Comparison of ENCODE assay signal across 8 cellular contexts in the genomic region with DNA sequence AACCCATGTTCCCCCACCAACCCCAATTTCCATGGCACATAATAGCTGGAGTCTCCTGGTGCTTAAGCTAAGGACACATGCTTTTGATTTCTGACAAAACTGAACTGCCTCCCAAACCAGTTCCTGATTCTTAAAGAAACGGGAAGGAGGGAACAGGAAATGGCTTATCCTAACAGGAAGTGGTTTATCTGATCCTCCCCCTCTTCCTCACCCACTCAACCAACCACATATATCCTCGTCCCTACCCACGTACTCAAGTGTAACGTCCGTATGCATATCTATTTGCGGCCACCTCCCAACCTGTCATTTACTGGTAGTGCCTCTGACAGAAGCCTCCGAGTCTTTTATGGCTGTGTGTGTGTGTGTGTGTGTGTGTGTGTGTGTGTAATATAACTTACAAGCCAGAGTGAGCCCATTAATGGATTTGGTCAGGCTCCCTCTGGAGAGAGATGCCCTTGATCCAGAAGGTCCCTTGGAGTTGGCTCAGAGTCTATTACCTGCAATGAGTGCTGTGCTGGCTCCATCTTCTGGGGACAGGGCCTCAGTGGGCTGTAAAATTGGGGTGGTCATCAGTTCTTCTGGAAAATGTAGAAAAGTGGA. TPM values are rescaled to one million over a fixed set of nuclear protein-coding genes. Genes with fewer than 3 reads are reported as not detected.
A peak's percentile ranks its signal among the peaks of the same experiment; 100 is the strongest.
DNase-seq lines count a peak whose midpoint lies in the region; ATAC-seq, FAIRE-seq and TF ChIP-seq lines count a peak whose summit lies in the region.

No MANE protein-coding gene starts in this region.

- H3K27me3 Mint-ChIP-seq in T-cell (no peaks in the 10 kb centered on the region), osteocyte (ENCODE audit: unreplicated experiment) (no peaks in the 10 kb centered on the region)

- 0 out of 2 replicates have a peak overlapping the region, but pooled peaks have one; percentile 31 for H2AFZ ChIP-seq in GM23248

- H3K4me3 ChIP-seq in A549 (no peak overlapping the region), GM23248 (no peak overlapping the region)

- no peaks in the 10 kb centered on the region for H3K4me1 ChIP-seq in A549
- peaks cover 15% of the 10 kb centered on the region for H3K4me1 ChIP-seq in GM23248 (ENCODE audit: insufficient read depth)

- peaks cover 22% of the 10 kb centered on the region; the same call in 1 of the 2 replicates for H3F3A ChIP-seq in GM23248 (ENCODE audit: insufficient read depth)

- no peaks in the 10 kb centered on the region for H4K20me1 ChIP-seq in GM23248 (ENCODE audit: insufficient read depth)

- no peak for FAIRE-seq in A549 (lab: Jason Lieb, UNC)

- ATAC-seq in A549 (peak; percentile 40 to 44; a peak in 4 of 6 replicates), T-cell (replicated peaks in 1 of 4) (peak; percentile 56 to 80 (median 60)), esophagus mucosa (peak; percentile 17), GM21723 (IDR thresholded peaks at IDR 0.05; ENCODE audit: unreplicated experiment) (no peak)

- WGBS in A549 (ENCODE audit: missing lambda C conversion rate), result 86% methylated on average over 7 of the region's 7 CpGs
- 55% methylated on average over 7 of the region's 7 CpGs for WGBS in GM23248 (ENCODE audit: low coverage in 1 of 2, low lambda C conversion rate in 2 of 2, missing lambda C conversion rate in 2 of 2), 2 experiments

- H3K9ac ChIP-seq in GM23248, result peak overlapping the region; percentile 21; the same call in 1 of the 2 replicates

- in situ Hi-C loops in GM23248 (cut with MboI), result no loop called here

- no peak for TF ChIP-seq EP300 in A549 (IDR thresholded peaks at IDR 0.05)

- TF ChIP-seq POLR2A in A549 (IDR thresholded peaks at IDR 0.05; ENCODE audit: low read length), result no peak

- H3K27ac Mint-ChIP-seq in T-cell (peak overlapping the region; percentile 83 to 85), osteocyte (ENCODE audit: unreplicated experiment) (peak overlapping the region; percentile 15)

- H3K9me3 Mint-ChIP-seq in T-cell (no peaks in the 10 kb centered on the region), osteocyte (ENCODE audit: unreplicated experiment) (no peaks in the 10 kb centered on the region)

- H3K79me2 ChIP-seq in GM23248 (ENCODE audit: insufficient read depth), result peaks cover 73% of the 10 kb centered on the region

- H3K4me3 Mint-ChIP-seq in T-cell (peak overlapping the region in 1 of 3 donors; percentile 29), osteocyte (ENCODE audit: unreplicated experiment) (no peak overlapping the region)

- H3K9me3 ChIP-seq in A549 (no peaks in the 10 kb centered on the region), GM23248 (ENCODE audit: low read depth) (no peaks in the 10 kb centered on the region)

- peaks cover 49% of the 10 kb centered on the region for H3K36me3 ChIP-seq in GM23248 (ENCODE audit: low read depth)

- H3K36me3 Mint-ChIP-seq in T-cell, result peaks cover 23% of the 10 kb centered on the region
- peaks cover 18% of the 10 kb centered on the region for H3K36me3 Mint-ChIP-seq in osteocyte (ENCODE audit: unreplicated experiment)

- H3K27ac ChIP-seq in A549, result no peak overlapping the region
- H3K27ac ChIP-seq in GM23248, result peak overlapping the region; percentile 10; the same call in 1 of the 2 replicates

- TF ChIP-seq CTCF in A549 (IDR thresholded peaks at IDR 0.05), result no peak
- no peak for TF ChIP-seq CTCF in osteocyte (IDR thresholded peaks at IDR 0.05)

- no peaks in the 10 kb centered on the region for H3K9me2 ChIP-seq in GM23248 (ENCODE audit: insufficient read depth)

- no peak overlapping the region for H3K4me2 ChIP-seq in A549
- H3K4me2 ChIP-seq in GM23248 (ENCODE audit: unreplicated experiment), result no peak overlapping the region

- peaks cover 56 to 62% (median 61%) of the 10 kb centered on the region in 3 donors for H3K4me1 Mint-ChIP-seq in T-cell
- H3K4me1 Mint-ChIP-seq in osteocyte (ENCODE audit: unreplicated experiment), result peaks cover 12% of the 10 kb centered on the region

- TF ChIP-seq RAD21 in A549 (conservative IDR thresholded peaks at IDR 0.05 in 1 of 2, IDR thresholded peaks at IDR 0.05 in 1 of 2), result peak in 1 of 2 experiments; percentile 51; a peak in 2 of 5 replicates

- POLR2A ChIA-PET in A549 (lab: Yijun Ruan, JAX), result no interaction called here
- POLR2A ChIA-PET in T-cell (lab: Charles Lee), result interaction anchor here (0.6 to 1.7 kb wide), 2 partner anchors 29 to 33 kb away, joined by 3 to 7 read pairs; partner anchors contain the start of gene POU6F1 (in 1 of the 2)

- CTCF ChIA-PET in A549 (lab: Yijun Ruan, JAX) (interaction anchor here (1.3 to 4.7 kb wide), 4 partner anchors 17 to 421 kb away, joined by 3 to 17 read pairs (median 5); no protein-coding TSS in a partner anchor), T-cell (lab: Charles Lee) (interaction anchor here (0.6 to 1.3 kb wide), 3 partner anchors 16 to 28 kb away, joined by 3 to 12 read pairs (median 3); partner anchors contain the start of gene POU6F1 (in 1 of the 2))

- no peaks in the 10 kb centered on the region for H3K27me3 ChIP-seq in GM23248 (replicated peaks; ENCODE audit: insufficient read depth)

- DNase-seq in A549 (ENCODE audit: low read depth in 1 of 2, low spot score in 1 of 2) (no peak), GM23248 (peak; percentile 21), T-cell (peak in 28 of 34 experiments; percentile 11 to 68 (median 38)), osteocyte (ENCODE audit: extremely low spot score, unreplicated experiment) (no peak), NK-92 (lab: John Stamatoyannopoulos, UW; ENCODE audit: unreplicated experiment) (no peak)
- DNase-seq in activated CD8-positive, alpha-beta memory T cell treated with anti-CD3 and anti-CD28 coated beads, Interleukin-2, amount 50 U/mL, for 4 hours, result no peak

TF ChIP-seq in A549, 52 proteins besides CTCF, POLR2A, EP300 and RAD21:
- no peak for TF ChIP-seq TFCP2L1 (CRISPR knock-in tag; IDR thresholded peaks at IDR 0.05)
- no peak for TF ChIP-seq JUN (IDR thresholded peaks at IDR 0.05)
- no peak for TF ChIP-seq FOSL2 (IDR thresholded peaks at IDR 0.05)
- TF ChIP-seq FOSL2 (CRISPR knock-in tag; IDR thresholded peaks at IDR 0.05), result no peak
TF ChIP-seq in A549: peak in this region for 0.

RNA-seq across cellular contexts. Expression of gene DAZAP2, which starts 7.7 kb away (rescaled TPM):
- polyA plus RNA-seq in A549 (2011; rRNA removed), result 375 and 459 TPM in 2 replicates
- 562 and 808 TPM in 2 replicates for polyA plus RNA-seq in A549 (2012; cell fraction: cytosol; rRNA removed)
- polyA plus RNA-seq in A549 (2012; cell fraction: nucleus; rRNA removed), result 357 and 411 TPM in 2 replicates
- 290 to 304 TPM (median 292 TPM) in 3 replicates for polyA plus RNA-seq in A549 (2017; fragmentation: RNase III; extraction: RNeasy Plus Mini Kit Qiagen cat#74134 plus additional on column Dnase treatment)
- 415 and 549 TPM in 2 replicates for polyA minus RNA-seq in A549 (2011; rRNA and poly(A)+ RNA removed)
- total RNA-seq in GM23248 (2014; rRNA removed; shearing (Covaris generic)), result 145 and 150 TPM in 2 replicates
- polyA plus RNA-seq in GM23248 (2016; fragmentation: Nextera tagmentation; extraction: Ambion mirVana), result 216 and 228 TPM in 2 replicates
- 100 to 1,000 TPM; 275 to 308 (median 282) TPM for total RNA-seq in T-cell
- 109 TPM for total RNA-seq in esophagus mucosa
- total RNA-seq in osteocyte, result 120 and 130 TPM in 2 replicates

RNA-seq across cellular contexts. Expression of gene SMAGP, which starts 23.9 kb away (rescaled TPM):
- polyA plus RNA-seq in A549 (2011; rRNA removed) (27.2 and 38.3 TPM in 2 replicates), A549 (2017; fragmentation: RNase III; extraction: RNeasy Plus Mini Kit Qiagen cat#74134 plus additional on column Dnase treatment) (14.8 to 16.4 TPM (median 15.5 TPM) in 3 replicates), GM23248 (2016; fragmentation: Nextera tagmentation; extraction: Ambion mirVana) (35.0 and 41.0 TPM in 2 replicates)
- polyA plus RNA-seq in A549 (2012; cell fraction: cytosol; rRNA removed), result 15.1 and 16.5 TPM in 2 replicates
- 5.3 and 9.7 TPM in 2 replicates for polyA plus RNA-seq in A549 (2012; cell fraction: nucleus; rRNA removed)
- 20.3 and 22.3 TPM in 2 replicates for polyA minus RNA-seq in A549 (2011; rRNA and poly(A)+ RNA removed)
- total RNA-seq in GM23248 (2014; rRNA removed; shearing (Covaris generic)), result 18.2 and 18.8 TPM in 2 replicates
- total RNA-seq in T-cell (1 to 10 TPM; 3.2 to 5.3 (median 3.6) TPM), esophagus mucosa (96.2 TPM), osteocyte (4.3 and 7.1 TPM in 2 replicates)

RNA-seq across cellular contexts. Expression of gene POU6F1, which starts 28.5 kb away (rescaled TPM):
- 1.3 and 1.7 TPM in 2 replicates for polyA plus RNA-seq in A549 (2011; rRNA removed)
- 1.3 TPM in 2 replicates for polyA plus RNA-seq in A549 (2012; cell fraction: cytosol; rRNA removed)
- polyA plus RNA-seq in A549 (2012; cell fraction: nucleus; rRNA removed), result 3.5 and 4.2 TPM in 2 replicates
- polyA plus RNA-seq in A549 (2017; fragmentation: RNase III; extraction: RNeasy Plus Mini Kit Qiagen cat#74134 plus additional on column Dnase treatment), result 0.58 to 0.92 TPM (median 0.77 TPM) in 3 replicates
- 2.9 and 4.3 TPM in 2 replicates for polyA minus RNA-seq in A549 (2011; rRNA and poly(A)+ RNA removed)
- total RNA-seq in GM23248 (2014; rRNA removed; shearing (Covaris generic)), result 1.0 and 3.0 TPM in 2 replicates
- 1.8 and 2.4 TPM in 2 replicates for polyA plus RNA-seq in GM23248 (2016; fragmentation: Nextera tagmentation; extraction: Ambion mirVana)
- 10 to 100 TPM; 29.4 to 61.9 (median 45.4) TPM for total RNA-seq in T-cell
- 2.9 TPM for total RNA-seq in esophagus mucosa
- total RNA-seq in osteocyte, result 19.2 and 20.6 TPM in 2 replicates

Comparison
In these comparisons a context has a peak if more than half of its experiments do, and no peak if none do; other contexts are left out.
1. DNase-seq: peak in GM23248 (single experiment) and T-cell (28 of 34); none in A549 (0 of 2), osteocyte (single experiment), NK-92 (single experiment) and activated CD8-positive, alpha-beta memory T cell treated with anti-CD3 and anti-CD28 coated beads, Interleukin-2, amount 50 U/mL, for 4 hours (single experiment).